ENCODE assay signal across 8 cellular contexts in the genomic region with DNA sequence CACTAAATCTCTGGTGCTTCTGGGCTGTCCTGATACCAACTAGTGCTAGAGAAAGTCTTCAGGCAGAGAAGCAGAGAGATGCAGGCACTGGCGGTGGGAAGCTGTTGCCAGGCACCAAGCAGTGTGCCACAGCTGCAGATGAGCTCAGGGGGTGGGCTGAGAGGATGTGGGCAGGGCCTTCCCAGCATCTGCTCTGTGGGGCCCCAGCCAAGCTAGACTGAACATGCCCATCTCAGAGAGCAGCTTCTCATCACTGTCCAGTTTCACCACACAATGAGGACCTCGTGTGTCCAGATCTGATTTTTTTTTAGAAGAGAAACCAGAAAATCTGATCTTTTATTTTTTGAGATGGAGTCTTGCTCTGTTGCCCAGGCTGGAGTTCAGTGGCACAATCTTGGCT. TPM values are rescaled to one million over a fixed set of nuclear protein-coding genes. Genes with fewer than 3 reads are reported as not detected.
A peak's percentile ranks its signal among the peaks of the same experiment; 100 is the strongest.
DNase-seq lines count a peak whose midpoint lies in the region; ATAC-seq and TF ChIP-seq lines count a peak whose summit lies in the region.

No MANE protein-coding gene starts in this region.

- TF ChIP-seq CTCF in AG09319 (IDR thresholded peaks at IDR 0.05; ENCODE audit: low read depth, low read length) (no peak), gastrocnemius medialis (IDR thresholded peaks at IDR 0.05 in 4 of 5, conservative IDR thresholded peaks at IDR 0.05 in 1 of 5) (no peak)
- TF ChIP-seq CTCF in activated CD8-positive, alpha-beta T cell treated with anti-CD3 and anti-CD28 coated beads for 36 hours (IDR thresholded peaks at IDR 0.05): no peak

- no peaks in the 10 kb centered on the region for H3K9me3 ChIP-seq in gastrocnemius medialis

- H3K4me3 Mint-ChIP-seq in activated CD8-positive, alpha-beta T cell treated with anti-CD3 and anti-CD28 coated beads for 36 hours: no peak overlapping the region

- intact Hi-C loops in activated CD8-positive, alpha-beta T cell treated with anti-CD3 and anti-CD28 coated beads for 36 hours (cut with micrococcal nuclease): no loop called here
- intact Hi-C loops in gastrocnemius medialis (cut with DNase I; ENCODE audit: low total_unique reads): no loop called here
- intact Hi-C loops in left cardiac atrium (cut with DNase I): no loop called here

- ATAC-seq in GM21723 (IDR thresholded peaks at IDR 0.05; ENCODE audit: unreplicated experiment) (peak; percentile 57), gastrocnemius medialis (no peak), left cardiac atrium (no peak)
- ATAC-seq in activated CD8-positive, alpha-beta T cell treated with anti-CD3 and anti-CD28 coated beads for 36 hours: peak; percentile 99

- POLR2A ChIA-PET in activated CD8-positive, alpha-beta T cell treated with anti-CD3 and anti-CD28 coated beads for 36 hours (lab: Charles Lee): interaction anchor here (0.6 to 1.6 kb wide), 4 partner anchors 14 to 106 kb away, joined by 3 to 4 read pairs (median 4); a partner anchor contains a TSS

- in situ Hi-C loops in gastrocnemius medialis (cut with MboI; ENCODE audit: low sequenced_read_pairs in 4 of 4): no loop called here

- H3K36me3 Mint-ChIP-seq in activated CD8-positive, alpha-beta T cell treated with anti-CD3 and anti-CD28 coated beads for 36 hours (ENCODE audit: low read depth): peaks cover 2% of the 10 kb centered on the region

- H3K4me3 ChIP-seq in gastrocnemius medialis: no peak overlapping the region

- DNase-seq in AG09319 (ENCODE audit: extremely low read depth, low read depth) (peak; percentile 42), hippocampal formation (lab: John Stamatoyannopoulos, UW) (peak; percentile 85 to 90), gastrocnemius medialis (no peak), left cardiac atrium (no peak), GF-D8 (lab: John Stamatoyannopoulos, UW) (no peak), NCI-H524 treated with DMSO at 0.1 percent for 48 hours (lab: John Stamatoyannopoulos, UW) (no peak)
- peak; percentile 72 for DNase-seq in activated CD8-positive, alpha-beta T cell treated with anti-CD3 and anti-CD28 coated beads for 36 hours

- H3K27me3 ChIP-seq in gastrocnemius medialis: no peaks in the 10 kb centered on the region

- TF ChIP-seq POLR2A in gastrocnemius medialis (IDR thresholded peaks at IDR 0.05): no peak

- H3K27ac Mint-ChIP-seq in activated CD8-positive, alpha-beta T cell treated with anti-CD3 and anti-CD28 coated beads for 36 hours: peak overlapping the region; percentile 34

- H3K27ac ChIP-seq in gastrocnemius medialis: no peak overlapping the region

- H3K4me1 Mint-ChIP-seq in activated CD8-positive, alpha-beta T cell treated with anti-CD3 and anti-CD28 coated beads for 36 hours (ENCODE audit: low read depth): peaks cover 22% of the 10 kb centered on the region

- H3K36me3 ChIP-seq in gastrocnemius medialis: peaks cover 0 to 34% of the 10 kb centered on the region in 2 donors

- CTCF ChIA-PET in activated CD8-positive, alpha-beta T cell treated with anti-CD3 and anti-CD28 coated beads for 36 hours (lab: Charles Lee): interaction anchor here (0.7 to 2.1 kb wide), 6 partner anchors 19 to 558 kb away, joined by 3 to 18 read pairs (median 4); a partner anchor contains a TSS

- no peaks in the 10 kb centered on the region for H3K27me3 Mint-ChIP-seq in activated CD8-positive, alpha-beta T cell treated with anti-CD3 and anti-CD28 coated beads for 36 hours

- H3K4me1 ChIP-seq in gastrocnemius medialis: peaks cover 20 to 26% of the 10 kb centered on the region in 2 donors

- H3K9me3 Mint-ChIP-seq in activated CD8-positive, alpha-beta T cell treated with anti-CD3 and anti-CD28 coated beads for 36 hours: no peaks in the 10 kb centered on the region

RNA-seq across cellular contexts. Expression of a gene that starts 17.1 kb away (rescaled TPM):
- total RNA-seq in activated CD8-positive, alpha-beta T cell treated with anti-CD3 and anti-CD28 coated beads for 36 hours: 1 to 10 TPM; 8.4 to 8.5 TPM
- total RNA-seq in gastrocnemius medialis: 10 to 100 TPM in 1 of 4 donors, 1 to 10 TPM in 3; 4.1 to 12.7 (median 6.9) TPM
- total RNA-seq in left cardiac atrium: 10 to 100 TPM; 21.0 to 27.3 TPM

RNA-seq across cellular contexts. Expression of a gene that starts 21.5 kb away (rescaled TPM):
- 1 to 10 TPM; 3.8 to 3.9 TPM for total RNA-seq in activated CD8-positive, alpha-beta T cell treated with anti-CD3 and anti-CD28 coated beads for 36 hours
- total RNA-seq in gastrocnemius medialis: under 1 TPM in 1 of 4 donors, not detected in 3; 0.27 TPM
- under 1 TPM; 0.76 to 0.97 TPM for total RNA-seq in left cardiac atrium

RNA-seq across cellular contexts. Expression of a gene that starts 25.5 kb away (rescaled TPM):
- under 1 TPM in 1 of 2 experiments, not detected in 1; 0.83 TPM for total RNA-seq in activated CD8-positive, alpha-beta T cell treated with anti-CD3 and anti-CD28 coated beads for 36 hours
- total RNA-seq in gastrocnemius medialis (1 to 10 TPM in 2 of 4 donors, under 1 TPM in 1, not detected in 1; 0.87 to 2.8 (median 1.1) TPM), left cardiac atrium (under 1 TPM in 1 of 2 donors, not detected in 1; 0.50 TPM)

RNA-seq across cellular contexts. Expression of a gene that starts 26.5 kb away (rescaled TPM):
- total RNA-seq in activated CD8-positive, alpha-beta T cell treated with anti-CD3 and anti-CD28 coated beads for 36 hours: 100 to 1,000 TPM; 205 to 206 TPM
- 10 to 100 TPM; 18.3 to 41.4 (median 23.9) TPM for total RNA-seq in gastrocnemius medialis
- 10 to 100 TPM; 54.9 to 64.5 TPM for total RNA-seq in left cardiac atrium

RNA-seq across cellular contexts. Expression of a gene that starts 33.8 kb away (rescaled TPM):
- total RNA-seq in activated CD8-positive, alpha-beta T cell treated with anti-CD3 and anti-CD28 coated beads for 36 hours: 10 to 100 TPM; 10.6 to 14.3 TPM
- total RNA-seq in gastrocnemius medialis: 10 to 100 TPM in 1 of 4 donors, 1 to 10 TPM in 3; 2.5 to 18.7 (median 3.5) TPM
- total RNA-seq in left cardiac atrium: 10 to 100 TPM; 12.8 to 22.6 TPM

Comparison
In these comparisons a context has a peak if more than half of its experiments do, and no peak if none do; other contexts are left out.
1. DNase-seq: peak in AG09319 (single experiment), activated CD8-positive, alpha-beta T cell treated with anti-CD3 and anti-CD28 coated beads for 36 hours (single experiment) and hippocampal formation (2 of 2); none in gastrocnemius medialis (0 of 2), left cardiac atrium (single experiment), GF-D8 (single experiment) and NCI-H524 treated with DMSO at 0.1 percent for 48 hours (single experiment).
2. ATAC-seq: peak in GM21723 (single experiment) and activated CD8-positive, alpha-beta T cell treated with anti-CD3 and anti-CD28 coated beads for 36 hours (single experiment); none in gastrocnemius medialis (0 of 2) and left cardiac atrium (0 of 2).